Comparison of ENCODE assay signal across 24 cellular contexts in the genomic region with DNA sequence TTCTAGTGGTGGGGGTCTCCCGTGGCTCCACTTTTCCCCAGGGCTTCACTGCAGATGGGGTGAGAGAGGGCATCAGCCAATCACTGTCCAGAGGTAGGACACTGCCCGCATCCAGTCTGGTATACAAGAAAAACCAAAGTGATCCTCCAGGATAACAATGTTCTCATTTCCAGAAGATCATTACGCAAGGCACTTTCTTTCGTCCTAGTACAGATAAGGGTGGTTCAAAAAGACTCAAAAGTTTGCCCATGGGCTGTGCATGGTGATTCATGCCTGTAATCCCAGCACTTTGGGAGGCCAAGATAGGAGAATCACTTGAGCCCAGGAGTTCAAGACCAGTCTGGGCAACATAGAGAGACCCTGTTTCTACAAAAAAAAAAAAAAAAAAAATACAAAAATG.
"Had no signal": no experiment of that assay in that cellular context is flagged by ENCODE, and none has a peak within 500 bp of the region (broad histone marks: within the 10 kb centered on the region; RNA-seq: fewer than 3 reads in every experiment).

No MANE protein-coding gene starts in this region.

- DNase-seq: activated CD4-positive, alpha-beta T cell treated with anti-CD3 and anti-CD28 coated beads for 1 hour; activated CD4-positive, alpha-beta T cell treated with anti-CD3 and anti-CD28 coated beads, Interleukin-2, amount 10 ng/mL, durations not matched to agents 7 days and 5 days; activated CD8-positive, alpha-beta T cell treated with anti-CD3 and anti-CD28 coated beads for 36 hours; activated naive CD8-positive, alpha-beta T cell treated with anti-CD3 and anti-CD28 coated beads, Interleukin-2, amount 50 U/mL, for 24 hours; activated T-cell treated with anti-CD3 and anti-CD28 coated beads, Interleukin-2, amount 50 U/mL, for 4 hours; colonic mucosa; effector memory CD4-positive, alpha-beta T cell; erythroblast; glutamatergic neuron; left ventricle myocardium inferior; mucosa of descending colon; right cardiac atrium; stimulated activated CD4-positive, alpha-beta T cell treated with anti-CD3 and anti-CD28 coated beads, Interleukin-2, amount 100 ng/mL, for 48 hours; stimulated activated naive CD4-positive, alpha-beta T cell treated with Interleukin-2 at 50 U/mL for 16 hours; T-helper 9 cell had no signal

- H3K27ac ChIP-seq: colonic mucosa, left ventricle myocardium inferior, tibial nerve had no signal

- H3K4me1 ChIP-seq: left ventricle myocardium inferior had no signal

- H3K9me3 ChIP-seq: colonic mucosa, left ventricle myocardium inferior, mucosa of descending colon, tibial nerve had no signal

- H3K36me3 Mint-ChIP-seq: activated naive CD4-positive, alpha-beta T cell treated with anti-CD3 and anti-CD28 coated beads, Interleukin-2, amount 50 U/mL, for 24 hours; natural killer cell treated with Interleukin-12 subunit alpha and Interleukin-12 subunit beta and Interleukin-15 and Interleukin-18, amount 100 ng/mL, for 72 hours; WTC11 had no signal

- H3K27ac Mint-ChIP-seq: activated CD4-positive, alpha-beta T cell treated with anti-CD3 and anti-CD28 coated beads, Interleukin-2, amount 10 ng/mL, durations not matched to agents 7 days and 5 days; activated CD8-positive, alpha-beta T cell treated with anti-CD3 and anti-CD28 coated beads for 36 hours; activated naive CD4-positive, alpha-beta T cell treated with anti-CD3 and anti-CD28 coated beads, Interleukin-2, amount 50 U/mL, for 24 hours; activated naive CD8-positive, alpha-beta T cell treated with anti-CD3 and anti-CD28 coated beads, Interleukin-2, amount 50 U/mL, for 24 hours; natural killer cell treated with Interleukin-12 subunit alpha and Interleukin-12 subunit beta and Interleukin-15 and Interleukin-18, amount 100 ng/mL, for 72 hours had no signal

- H3K27me3 ChIP-seq: colonic mucosa, tibial nerve had no signal

- H3K4me3 ChIP-seq: colonic mucosa, left ventricle myocardium inferior, lung, mucosa of descending colon, tibial nerve had no signal

- H3K36me3 ChIP-seq: colonic mucosa, left ventricle myocardium inferior, tibial nerve had no signal

- ATAC-seq: activated CD8-positive, alpha-beta T cell treated with anti-CD3 and anti-CD28 coated beads for 36 hours; activated naive CD8-positive, alpha-beta T cell treated with anti-CD3 and anti-CD28 coated beads, Interleukin-2, amount 50 U/mL, for 24 hours; activated T-cell treated with anti-CD3 and anti-CD28 coated beads, Interleukin-2, amount 50 U/mL, for 4 hours; activated T-helper 17 cell treated with anti-CD3 and anti-CD28 coated beads, Interleukin-2, amount 50 U/mL, for 72 hours; mucosa of descending colon; natural killer cell treated with Interleukin-12 subunit alpha and Interleukin-12 subunit beta and Interleukin-15 and Interleukin-18, amount 100 ng/mL, for 72 hours; right cardiac atrium had no signal

- H3K27me3 Mint-ChIP-seq: activated CD4-positive, alpha-beta T cell treated with anti-CD3 and anti-CD28 coated beads, Interleukin-2, amount 10 ng/mL, durations not matched to agents 7 days and 5 days; activated CD8-positive, alpha-beta T cell treated with anti-CD3 and anti-CD28 coated beads for 36 hours; activated naive CD4-positive, alpha-beta T cell treated with anti-CD3 and anti-CD28 coated beads, Interleukin-2, amount 50 U/mL, for 24 hours; activated naive CD8-positive, alpha-beta T cell treated with anti-CD3 and anti-CD28 coated beads, Interleukin-2, amount 50 U/mL, for 24 hours; activated T-helper 17 cell treated with anti-CD3 and anti-CD28 coated beads, Interleukin-2, amount 50 U/mL, for 72 hours; natural killer cell treated with Interleukin-12 subunit alpha and Interleukin-12 subunit beta and Interleukin-15 and Interleukin-18, amount 100 ng/mL, for 72 hours had no signal

- FAIRE-seq: bronchial epithelial cell, frontal cortex, urothelium cell line had no signal

- H3K9me3 Mint-ChIP-seq: activated CD4-positive, alpha-beta T cell treated with anti-CD3 and anti-CD28 coated beads, Interleukin-2, amount 10 ng/mL, durations not matched to agents 7 days and 5 days; activated CD8-positive, alpha-beta T cell treated with anti-CD3 and anti-CD28 coated beads for 36 hours; activated naive CD4-positive, alpha-beta T cell treated with anti-CD3 and anti-CD28 coated beads, Interleukin-2, amount 50 U/mL, for 24 hours; activated naive CD8-positive, alpha-beta T cell treated with anti-CD3 and anti-CD28 coated beads, Interleukin-2, amount 50 U/mL, for 24 hours; activated T-cell treated with anti-CD3 and anti-CD28 coated beads, Interleukin-2, amount 50 U/mL, for 4 hours; activated T-helper 17 cell treated with anti-CD3 and anti-CD28 coated beads, Interleukin-2, amount 50 U/mL, for 72 hours; natural killer cell treated with Interleukin-12 subunit alpha and Interleukin-12 subunit beta and Interleukin-15 and Interleukin-18, amount 100 ng/mL, for 72 hours; WTC11 had no signal

- H3K4me3 Mint-ChIP-seq: activated CD4-positive, alpha-beta T cell treated with anti-CD3 and anti-CD28 coated beads, Interleukin-2, amount 10 ng/mL, durations not matched to agents 7 days and 5 days; activated CD8-positive, alpha-beta T cell treated with anti-CD3 and anti-CD28 coated beads for 36 hours; activated naive CD4-positive, alpha-beta T cell treated with anti-CD3 and anti-CD28 coated beads, Interleukin-2, amount 50 U/mL, for 24 hours; activated naive CD8-positive, alpha-beta T cell treated with anti-CD3 and anti-CD28 coated beads, Interleukin-2, amount 50 U/mL, for 24 hours; activated T-cell treated with anti-CD3 and anti-CD28 coated beads, Interleukin-2, amount 50 U/mL, for 4 hours; activated T-helper 17 cell treated with anti-CD3 and anti-CD28 coated beads, Interleukin-2, amount 50 U/mL, for 72 hours; natural killer cell treated with Interleukin-12 subunit alpha and Interleukin-12 subunit beta and Interleukin-15 and Interleukin-18, amount 100 ng/mL, for 72 hours; WTC11 had no signal
